1 cellular context compared by ENCODE assay signal in genomic region chr17:7561028-7561575, GRCh38.
TF ChIP-seq lines count a peak whose summit lies in the region.

No MANE protein-coding gene starts in this region.

TF ChIP-seq in HepG2, 621 proteins besides CTCF, POLR2A, EP300 and RAD21 (continued from another document):
- peak; percentile 57; the same call in 1 of the 2 replicates for TF ChIP-seq ARID4A (CRISPR knock-in tag; IDR thresholded peaks at IDR 0.05; ENCODE audit: borderline replicate concordance)
- peak; percentile 49; the same call in 1 of the 2 replicates for TF ChIP-seq MTERF4 (CRISPR knock-in tag; IDR thresholded peaks at IDR 0.05)
- peak; percentile 30 for TF ChIP-seq RBM22 (optimal IDR thresholded peaks at IDR 0.05; ENCODE audit: low read length)
- peak; percentile 82 for TF ChIP-seq FOXC1 (CRISPR knock-in tag; IDR thresholded peaks at IDR 0.05; ENCODE audit: borderline replicate concordance)
- TF ChIP-seq U2AF1 (optimal IDR thresholded peaks at IDR 0.05; ENCODE audit: low read depth, low read length) = no peak
- TF ChIP-seq ZNF274 (CRISPR knock-in tag; IDR thresholded peaks at IDR 0.05) = 0 out of 2 replicates have a peak, but pooled peaks have one; percentile 10
- 0 out of 2 replicates have a peak, but pooled peaks have one; percentile 82 for TF ChIP-seq ZNF333 (CRISPR knock-in tag; IDR thresholded peaks at IDR 0.05; ENCODE audit: borderline replicate concordance)
- TF ChIP-seq, protein P1, sequence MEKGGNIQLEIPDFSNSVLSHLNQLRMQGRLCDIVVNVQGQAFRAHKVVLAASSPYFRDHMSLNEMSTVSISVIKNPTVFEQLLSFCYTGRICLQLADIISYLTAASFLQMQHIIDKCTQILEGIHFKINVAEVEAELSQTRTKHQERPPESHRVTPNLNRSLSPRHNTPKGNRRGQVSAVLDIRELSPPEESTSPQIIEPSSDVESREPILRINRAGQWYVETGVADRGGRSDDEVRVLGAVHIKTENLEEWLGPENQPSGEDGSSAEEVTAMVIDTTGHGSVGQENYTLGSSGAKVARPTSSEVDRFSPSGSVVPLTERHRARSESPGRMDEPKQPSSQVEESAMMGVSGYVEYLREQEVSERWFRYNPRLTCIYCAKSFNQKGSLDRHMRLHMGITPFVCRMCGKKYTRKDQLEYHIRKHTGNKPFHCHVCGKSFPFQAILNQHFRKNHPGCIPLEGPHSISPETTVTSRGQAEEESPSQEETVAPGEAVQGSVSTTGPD (CRISPR knock-in tag; IDR thresholded peaks at IDR 0.05) = peak; percentile 61; the same call in 1 of the 2 replicates
- TF ChIP-seq SNAI1 (CRISPR knock-in tag; IDR thresholded peaks at IDR 0.05; ENCODE audit: borderline replicate concordance) = peak; percentile 73; the same call in 1 of the 2 replicates
- 0 out of 2 replicates have a peak, but pooled peaks have one; percentile 35 for TF ChIP-seq NR1H2 (CRISPR knock-in tag; IDR thresholded peaks at IDR 0.05; ENCODE audit: borderline replicate concordance, low read depth)
- TF ChIP-seq ZNF44 (CRISPR knock-in tag; IDR thresholded peaks at IDR 0.05) = peak; percentile 65; the same call in 1 of the 2 replicates
- TF ChIP-seq ZNF317 (CRISPR knock-in tag; IDR thresholded peaks at IDR 0.05) = peak; percentile 76; the same call in 1 of the 2 replicates
- 0 out of 2 replicates have a peak, but pooled peaks have one; percentile 59 for TF ChIP-seq CAMTA2 (CRISPR knock-in tag; IDR thresholded peaks at IDR 0.05; ENCODE audit: borderline replicate concordance)
- peak in 1 of 2 experiments; percentile 70; a peak in 2 of 4 replicates for TF ChIP-seq HMGXB4 (CRISPR knock-in tag; IDR thresholded peaks at IDR 0.05; ENCODE audit: borderline replicate concordance in 1 of 2, low read depth in 1 of 2)
- TF ChIP-seq ZNF713 (CRISPR knock-in tag; IDR thresholded peaks at IDR 0.05) = no peak
- peak; percentile 90 for TF ChIP-seq KDM5B (CRISPR knock-in tag; IDR thresholded peaks at IDR 0.05; ENCODE audit: borderline replicate concordance)
- TF ChIP-seq, protein P2, sequence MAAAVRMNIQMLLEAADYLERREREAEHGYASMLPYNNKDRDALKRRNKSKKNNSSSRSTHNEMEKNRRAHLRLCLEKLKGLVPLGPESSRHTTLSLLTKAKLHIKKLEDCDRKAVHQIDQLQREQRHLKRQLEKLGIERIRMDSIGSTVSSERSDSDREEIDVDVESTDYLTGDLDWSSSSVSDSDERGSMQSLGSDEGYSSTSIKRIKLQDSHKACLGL (CRISPR knock-in tag; IDR thresholded peaks at IDR 0.05) = peak; percentile 76
- TF ChIP-seq GATAD1 (CRISPR knock-in tag; IDR thresholded peaks at IDR 0.05) = peak; percentile 79
- TF ChIP-seq SNAPC2 (CRISPR knock-in tag; IDR thresholded peaks at IDR 0.05) = 0 out of 2 replicates have a peak, but pooled peaks have one; percentile 19
- TF ChIP-seq ZNF350 (CRISPR knock-in tag; IDR thresholded peaks at IDR 0.05; ENCODE audit: borderline replicate concordance, low read depth) = peak; percentile 63; the same call in 1 of the 2 replicates
- TF ChIP-seq NFKB2 (CRISPR knock-in tag; IDR thresholded peaks at IDR 0.05; ENCODE audit: borderline replicate concordance) = 0 out of 2 replicates have a peak, but pooled peaks have one; percentile 21
- TF ChIP-seq, protein P3, sequence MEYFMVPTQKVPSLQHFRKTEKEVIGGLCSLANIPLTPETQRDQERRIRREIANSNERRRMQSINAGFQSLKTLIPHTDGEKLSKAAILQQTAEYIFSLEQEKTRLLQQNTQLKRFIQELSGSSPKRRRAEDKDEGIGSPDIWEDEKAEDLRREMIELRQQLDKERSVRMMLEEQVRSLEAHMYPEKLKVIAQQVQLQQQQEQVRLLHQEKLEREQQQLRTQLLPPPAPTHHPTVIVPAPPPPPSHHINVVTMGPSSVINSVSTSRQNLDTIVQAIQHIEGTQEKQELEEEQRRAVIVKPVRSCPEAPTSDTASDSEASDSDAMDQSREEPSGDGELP (IDR thresholded peaks at IDR 0.05; ENCODE audit: borderline replicate concordance, low read depth) = no peak; the same call in 1 of the 2 replicates
- TF ChIP-seq GMEB1 (CRISPR knock-in tag; IDR thresholded peaks at IDR 0.05; ENCODE audit: borderline replicate concordance) = peak; percentile 12
- TF ChIP-seq ZNF687 (CRISPR knock-in tag; IDR thresholded peaks at IDR 0.05) = peak; percentile 54
- TF ChIP-seq, protein P4, sequence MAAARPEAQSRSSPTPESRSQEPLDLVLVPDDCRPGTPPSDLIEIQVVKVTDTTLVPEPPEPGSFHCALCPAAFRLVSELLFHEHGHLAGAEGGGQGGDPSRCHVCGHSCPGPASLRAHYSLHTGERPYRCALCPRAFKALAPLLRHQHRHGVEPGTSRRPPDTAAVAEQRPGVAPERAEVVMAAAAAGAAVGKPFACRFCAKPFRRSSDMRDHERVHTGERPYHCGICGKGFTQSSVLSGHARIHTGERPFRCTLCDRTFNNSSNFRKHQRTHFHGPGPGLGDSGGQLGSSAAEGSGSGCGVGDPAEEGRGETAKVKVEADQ (CRISPR knock-in tag; IDR thresholded peaks at IDR 0.05; ENCODE audit: borderline replicate concordance) = no peak
- TF ChIP-seq WIZ (CRISPR knock-in tag; IDR thresholded peaks at IDR 0.05) = 0 out of 2 replicates have a peak, but pooled peaks have one; percentile 77
- no peak for TF ChIP-seq JDP2 (CRISPR knock-in tag; IDR thresholded peaks at IDR 0.05; ENCODE audit: borderline replicate concordance)
- 0 out of 2 replicates have a peak, but pooled peaks have one; percentile 15 for TF ChIP-seq SAP130 (CRISPR knock-in tag; IDR thresholded peaks at IDR 0.05; ENCODE audit: low read depth)
- TF ChIP-seq, protein P5, sequence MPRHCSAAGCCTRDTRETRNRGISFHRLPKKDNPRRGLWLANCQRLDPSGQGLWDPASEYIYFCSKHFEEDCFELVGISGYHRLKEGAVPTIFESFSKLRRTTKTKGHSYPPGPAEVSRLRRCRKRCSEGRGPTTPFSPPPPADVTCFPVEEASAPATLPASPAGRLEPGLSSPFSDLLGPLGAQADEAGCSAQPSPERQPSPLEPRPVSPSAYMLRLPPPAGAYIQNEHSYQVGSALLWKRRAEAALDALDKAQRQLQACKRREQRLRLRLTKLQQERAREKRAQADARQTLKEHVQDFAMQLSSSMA (CRISPR knock-in tag; IDR thresholded peaks at IDR 0.05) = no peak
- TF ChIP-seq NRL (CRISPR knock-in tag; IDR thresholded peaks at IDR 0.05; ENCODE audit: borderline replicate concordance) = peak; percentile 77; the same call in 1 of the 2 replicates
- no peak for TF ChIP-seq ZNF619 (CRISPR knock-in tag; IDR thresholded peaks at IDR 0.05)
- TF ChIP-seq TFDP2 (CRISPR knock-in tag; IDR thresholded peaks at IDR 0.05) = no peak
- TF ChIP-seq STAG1 (CRISPR knock-in tag; IDR thresholded peaks at IDR 0.05) = peak; percentile 86
- peak; percentile 79 for TF ChIP-seq XRCC5 (optimal IDR thresholded peaks at IDR 0.05; ENCODE audit: low read length)
- no peak for TF ChIP-seq ZNF746 (CRISPR knock-in tag; IDR thresholded peaks at IDR 0.05)
- TF ChIP-seq IRF1 (CRISPR knock-in tag; IDR thresholded peaks at IDR 0.05; ENCODE audit: low read depth) = no peak
TF ChIP-seq in HepG2: peak in this region for 80.
